Comparison of ENCODE assay signal across 8 cellular contexts in the genomic region with DNA sequence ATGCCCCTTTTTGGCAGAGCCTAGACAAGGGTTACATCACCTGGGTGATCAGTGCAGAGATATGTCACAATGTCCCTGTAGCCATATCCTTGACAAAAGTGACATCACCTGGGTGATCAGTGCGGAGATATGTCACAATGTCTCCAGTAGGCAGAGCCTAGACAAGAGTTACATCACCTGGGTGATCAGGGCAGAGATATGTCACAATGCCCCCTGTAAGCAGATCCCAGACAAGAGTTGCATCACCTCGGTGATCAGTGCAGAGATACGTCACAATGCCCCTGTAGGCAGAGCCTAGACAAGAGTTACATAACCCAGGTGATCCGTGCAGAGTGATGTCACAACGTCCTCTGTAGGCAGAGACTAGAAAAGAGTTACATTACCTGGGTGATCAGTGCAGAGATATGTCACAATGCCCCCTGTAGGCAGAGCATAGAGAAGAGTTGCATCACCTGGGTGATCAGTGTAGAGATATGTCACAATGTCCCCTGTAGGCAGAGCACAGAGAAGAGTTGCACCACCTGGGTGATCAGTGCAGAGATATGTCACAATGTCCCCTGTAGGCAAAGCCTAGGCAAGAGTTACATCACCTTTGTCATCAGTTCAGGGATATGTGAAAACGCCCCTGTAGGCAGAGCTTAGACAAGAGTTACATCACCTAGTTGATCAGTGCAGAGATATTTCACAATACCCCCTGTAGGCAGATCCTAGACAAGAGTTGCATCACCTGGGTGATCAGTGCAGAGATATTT.
DNase-seq lines count a peak whose midpoint lies in the region; ATAC-seq and TF ChIP-seq lines count a peak whose summit lies in the region.
"Not testable (repeated sequence)": the region's sequence is repeated elsewhere in the genome, so short reads cannot be mapped to it uniquely, and the experiment has no call there.

No MANE protein-coding gene starts in this region.

- not testable (repeated sequence) for H3K36me3 ChIP-seq in naive thymus-derived CD4-positive, alpha-beta T cell (ENCODE audit: control insufficient read depth in 2 of 3, insufficient read depth in 3 of 3, low read length in 3 of 3); aorta (ENCODE audit: control insufficient read depth in 1 of 2, insufficient read depth in 2 of 2, low read length in 1 of 2)

- CTCF ChIA-PET in activated CD8-positive, alpha-beta T cell treated with anti-CD3 and anti-CD28 coated beads for 36 hours (lab: Charles Lee); naive thymus-derived CD4-positive, alpha-beta T cell (lab: Charles Lee): not testable (repeated sequence)

- H3K4me3 ChIP-seq in naive thymus-derived CD4-positive, alpha-beta T cell (ENCODE audit: low read length); aorta (ENCODE audit: low read length in 2 of 2): not testable (repeated sequence)

- WGBS in aorta, 2 donors = 33 to 56% methylated on average over 2 to 4 of the region's 6 CpGs

- not testable (repeated sequence) for H3K27me3 ChIP-seq in foreskin keratinocyte; naive thymus-derived CD4-positive, alpha-beta T cell (ENCODE audit: control insufficient read depth in 2 of 2, insufficient read depth in 2 of 2, low read length in 2 of 2); aorta (ENCODE audit: control insufficient read depth in 1 of 2, insufficient read depth in 2 of 2, low read length in 1 of 2)

- not testable (repeated sequence) for H3K4me1 ChIP-seq in foreskin keratinocyte; naive thymus-derived CD4-positive, alpha-beta T cell (ENCODE audit: control insufficient read depth in 2 of 2, insufficient read depth in 2 of 2, low read length in 2 of 2); aorta (ENCODE audit: control insufficient read depth in 1 of 2, insufficient read depth in 2 of 2, low read length in 2 of 2)

- ATAC-seq in GM19324 (IDR thresholded peaks at IDR 0.05; ENCODE audit: low FRiP score, unreplicated experiment) = peak; percentile 67
- peak; percentile 48 for ATAC-seq in GM21737 (IDR thresholded peaks at IDR 0.05; ENCODE audit: unreplicated experiment)
- peak; percentile 49 for ATAC-seq in HG02938 (IDR thresholded peaks at IDR 0.05; ENCODE audit: unreplicated experiment)
- peak; percentile 60 for ATAC-seq in HG03439 (IDR thresholded peaks at IDR 0.05; ENCODE audit: unreplicated experiment)
- peak; percentile 10 for ATAC-seq in activated CD8-positive, alpha-beta T cell treated with anti-CD3 and anti-CD28 coated beads for 36 hours
- ATAC-seq in foreskin keratinocyte = peak; percentile 73
- peak; percentile 61 for ATAC-seq in naive thymus-derived CD4-positive, alpha-beta T cell
- peak; percentile 90 for ATAC-seq in aorta (ENCODE audit: low FRiP score)

- not testable (repeated sequence) for H3K9me3 ChIP-seq in naive thymus-derived CD4-positive, alpha-beta T cell (ENCODE audit: control insufficient read depth in 2 of 3, low read length in 3 of 3); aorta (ENCODE audit: control insufficient read depth, low read length)

- not testable (repeated sequence) for H3K27ac ChIP-seq in foreskin keratinocyte; naive thymus-derived CD4-positive, alpha-beta T cell (ENCODE audit: low read depth, low read length); aorta (ENCODE audit: low read depth in 1 of 2, low read length in 2 of 2)

- POLR2A ChIA-PET in activated CD8-positive, alpha-beta T cell treated with anti-CD3 and anti-CD28 coated beads for 36 hours (lab: Charles Lee); naive thymus-derived CD4-positive, alpha-beta T cell (lab: Charles Lee): not testable (repeated sequence)

- TF ChIP-seq CTCF in activated CD8-positive, alpha-beta T cell treated with anti-CD3 and anti-CD28 coated beads for 36 hours (IDR thresholded peaks at IDR 0.05); foreskin keratinocyte (conservative IDR thresholded peaks at IDR 0.05): not testable (repeated sequence)

- not testable (repeated sequence) for H3K36me3 Mint-ChIP-seq in activated CD8-positive, alpha-beta T cell treated with anti-CD3 and anti-CD28 coated beads for 36 hours (ENCODE audit: low read depth); naive thymus-derived CD4-positive, alpha-beta T cell

- not testable (repeated sequence) for DNase-seq in activated CD8-positive, alpha-beta T cell treated with anti-CD3 and anti-CD28 coated beads for 36 hours; foreskin keratinocyte; naive thymus-derived CD4-positive, alpha-beta T cell; aorta

- intact Hi-C loops in activated CD8-positive, alpha-beta T cell treated with anti-CD3 and anti-CD28 coated beads for 36 hours (cut with micrococcal nuclease); naive thymus-derived CD4-positive, alpha-beta T cell (cut with micrococcal nuclease); aorta (cut with DNase I): not testable (repeated sequence)

- not testable (repeated sequence) for H3K4me3 Mint-ChIP-seq in activated CD8-positive, alpha-beta T cell treated with anti-CD3 and anti-CD28 coated beads for 36 hours; naive thymus-derived CD4-positive, alpha-beta T cell

- H3K27ac Mint-ChIP-seq in activated CD8-positive, alpha-beta T cell treated with anti-CD3 and anti-CD28 coated beads for 36 hours; naive thymus-derived CD4-positive, alpha-beta T cell: not testable (repeated sequence)

- not testable (repeated sequence) for H3K27me3 Mint-ChIP-seq in activated CD8-positive, alpha-beta T cell treated with anti-CD3 and anti-CD28 coated beads for 36 hours; naive thymus-derived CD4-positive, alpha-beta T cell

- not testable (repeated sequence) for H3K4me1 Mint-ChIP-seq in activated CD8-positive, alpha-beta T cell treated with anti-CD3 and anti-CD28 coated beads for 36 hours (ENCODE audit: low read depth); naive thymus-derived CD4-positive, alpha-beta T cell

- not testable (repeated sequence) for H3K9me3 Mint-ChIP-seq in activated CD8-positive, alpha-beta T cell treated with anti-CD3 and anti-CD28 coated beads for 36 hours; naive thymus-derived CD4-positive, alpha-beta T cell

Comparison
In these comparisons a context has a peak if more than half of its experiments do, and no peak if none do; other contexts are left out.
1. ATAC-seq: peak in every context shown above with its lines; median percentile 90 in aorta; 73 in foreskin keratinocyte; 67 in GM19324; 61 in naive thymus-derived CD4-positive, alpha-beta T cell; 60 in HG03439; 49 in HG02938; 48 in GM21737; 10 in activated CD8-positive, alpha-beta T cell treated with anti-CD3 and anti-CD28 coated beads for 36 hours.